In genomic region chr3:62318752-62319569, GRCh38 we compare ENCODE assay signal across 9 cellular contexts. TPM values are rescaled to one million over a fixed set of nuclear protein-coding genes. Genes with fewer than 3 reads are reported as not detected.
A peak's percentile ranks its signal among the peaks of the same experiment; 100 is the strongest.
DNase-seq lines count a peak whose midpoint lies in the region; ATAC-seq and TF ChIP-seq lines count a peak whose summit lies in the region.
"Had no signal": no experiment of that assay in that cellular context is flagged by ENCODE, and none has a peak within 500 bp of the region (broad histone marks: within the 10 kb centered on the region; RNA-seq: fewer than 3 reads in every experiment).

No MANE protein-coding gene starts in this region.

- peak overlapping the region; percentile 97 for H3K4me3 Mint-ChIP-seq in type B pancreatic cell

- 1% methylated on average over 60 of the region's 60 CpGs for WGBS in HUES64

- DNase-seq in COLO668 (lab: John Stamatoyannopoulos, UW; ENCODE audit: unreplicated experiment) (peak; percentile 94), T follicular helper cell (ENCODE audit: low read depth) (peak; percentile 45), left ventricle myocardium inferior (peak; percentile 81), posterior vena cava (ENCODE audit: low spot score) (peak; percentile 96), type B pancreatic cell (ENCODE audit: extremely low spot score, unreplicated experiment) (peak; percentile 86)

- H3K27ac ChIP-seq in HUES64 (ENCODE audit: low read depth, low read length) (no peak overlapping the region), angular gyrus (ENCODE audit: low read depth, low read length) (peak overlapping the region; percentile 24), left ventricle myocardium inferior (replicated peaks) (peak overlapping the region; percentile 78)

- H3K9me3 ChIP-seq in HUES64 (ENCODE audit: insufficient read depth, low read depth, low read length) (peaks cover 2% of the 10 kb centered on the region; the same call in 1 of the 2 replicates), left ventricle myocardium inferior (replicated peaks) (peaks cover 7% of the 10 kb centered on the region)

- peak overlapping the region; percentile 81 for H3K9ac ChIP-seq in HUES64 (ENCODE audit: low read depth, low read length)

- H3K36me3 ChIP-seq in HUES64 (ENCODE audit: insufficient read depth, low read length) (peaks cover 18% of the 10 kb centered on the region), left ventricle myocardium inferior (peaks cover 17% of the 10 kb centered on the region)

- H3K27me3 Mint-ChIP-seq in type B pancreatic cell, result no peaks in the 10 kb centered on the region

- H3K9me3 Mint-ChIP-seq in type B pancreatic cell, result peaks cover 6% of the 10 kb centered on the region

- no peaks in the 10 kb centered on the region for H3K36me3 Mint-ChIP-seq in type B pancreatic cell

- TF ChIP-seq CTCF in left ventricle myocardium inferior (IDR thresholded peaks at IDR 0.05; ENCODE audit: borderline replicate concordance), result no peak
- TF ChIP-seq CTCF in type B pancreatic cell (conservative IDR thresholded peaks at IDR 0.05), result peak; percentile 39

- H3K4me3 ChIP-seq in HUES64 (ENCODE audit: low read length), result peak overlapping the region; percentile 87
- H3K4me3 ChIP-seq in left ventricle myocardium inferior, result peak overlapping the region; percentile 72

- H3K4me1 ChIP-seq in HUES64 (ENCODE audit: insufficient read depth, low read length), result peaks cover 5% of the 10 kb centered on the region; the same call in 1 of the 2 replicates
- H3K4me1 ChIP-seq in left ventricle myocardium inferior, result peaks cover 15% of the 10 kb centered on the region

- intact Hi-C loops in left ventricle myocardium inferior (cut with micrococcal nuclease) (no loop called here), posterior vena cava (cut with DNase I) (no loop called here)

- peak overlapping the region; percentile 94 for H3K27ac Mint-ChIP-seq in type B pancreatic cell

- ATAC-seq in GM21447 (IDR thresholded peaks at IDR 0.05; ENCODE audit: unreplicated experiment), result peak; percentile 91

- H3K27me3 ChIP-seq in HUES64 (ENCODE audit: insufficient read depth, low read length) (no peaks in the 10 kb centered on the region), left ventricle myocardium inferior (ENCODE audit: low read depth) (peaks cover 3% of the 10 kb centered on the region)

- H3K4me1 Mint-ChIP-seq in type B pancreatic cell (ENCODE audit: unreplicated experiment), result peaks cover 18% of the 10 kb centered on the region

RNA-seq across cellular contexts. Expression of gene FEZF2, which starts 54.4 kb away (rescaled TPM):
- 0.35 TPM for polyA plus RNA-seq in HUES64 (2013, experiment 1 of 2)
- 0.44 TPM for polyA plus RNA-seq in HUES64 (2013, experiment 2 of 2)
- total RNA-seq in left ventricle myocardium inferior (not detected), posterior vena cava (not detected), type B pancreatic cell (ENCODE audit: low replicate concordance) (0.24 TPM in 1 of 2 replicates, not detected in the other)
- total RNA-seq: T-helper 2 cell treated with Interferon-gamma antibody and Interleukin-4, amounts not matched to agents 100 ng/mL and 5 ng/mL, for 36 hours had no signal

Comparison
In these comparisons a context has a peak if more than half of its experiments do, and no peak if none do; other contexts are left out.
1. DNase-seq: peak in every context shown above with its lines; median percentile 96 in posterior vena cava; 94 in COLO668; 86 in type B pancreatic cell; 81 in left ventricle myocardium inferior; 45 in T follicular helper cell.